Comparison of ENCODE assay signal across 7 cellular contexts in genomic region chr5:104451911-104452310, GRCh38.
DNase-seq lines count a peak whose midpoint lies in the region; ATAC-seq, FAIRE-seq and TF ChIP-seq lines count a peak whose summit lies in the region.
"Not testable (repeated sequence)": the region's sequence is repeated elsewhere in the genome, so short reads cannot be mapped to it uniquely, and the experiment has no call there.

No MANE protein-coding gene starts in this region.

- not testable (repeated sequence) for H3K23ac ChIP-seq in H1 (ENCODE audit: insufficient read length)

- POLR2A ChIA-PET in H1 (lab: Charles Lee; ENCODE audit: partially characterized antibody): not testable (repeated sequence)

- not testable (repeated sequence) for H3K36me3 ChIP-seq in GM23338 (ENCODE audit: insufficient read depth); HUES64 (ENCODE audit: insufficient read depth, low read length); H1 (ENCODE audit: control insufficient read depth in 2 of 4, insufficient read depth in 4 of 4, low read length in 3 of 4); iPS-15b (ENCODE audit: control insufficient read depth, insufficient read depth, low read length)

- FAIRE-seq in H1 (lab: Jason Lieb, UNC): not testable (repeated sequence)

- not testable (repeated sequence) for H2AK5ac ChIP-seq in H1 (ENCODE audit: low read depth, low read length)

- not testable (repeated sequence) for H3K4me1 Mint-ChIP-seq in GM23338; nephron progenitor cell; progenitor cell of endocrine pancreas (ENCODE audit: low read depth)

- not testable (repeated sequence) for TF ChIP-seq RAD21 in H1 (IDR thresholded peaks at IDR 0.05 in 1 of 2, conservative IDR thresholded peaks at IDR 0.05 in 1 of 2; ENCODE audit: low read depth in 2 of 2, low read length in 2 of 2)

- H4K91ac ChIP-seq in H1 (replicated peaks; ENCODE audit: insufficient read length, low read length): not testable (repeated sequence)

- peak overlapping the region; percentile 41 for H3K4me3 ChIP-seq in GM23338
- H3K4me3 ChIP-seq in HUES64 (ENCODE audit: low read length): peak overlapping the region; percentile 32; the same call in 1 of the 2 replicates
- peak overlapping the region in 1 of 4 experiments; percentile 33; a peak in 1 of 8 replicates for H3K4me3 ChIP-seq in H1 (ENCODE audit: extremely low read depth in 1 of 4, insufficient read depth in 2 of 4, low read depth in 3 of 4, low read length in 4 of 4)
- H3K4me3 ChIP-seq in iPS-15b (ENCODE audit: low read depth, low read length): peak overlapping the region; percentile 56

- H3K4me3 Mint-ChIP-seq in GM23338: not testable (repeated sequence)
- H3K4me3 Mint-ChIP-seq in nephron progenitor cell: peak overlapping the region; percentile 69
- peak overlapping the region; percentile 96 for H3K4me3 Mint-ChIP-seq in progenitor cell of endocrine pancreas (ENCODE audit: low read depth)

- peak; percentile 7 for DNase-seq in GM23338 (ENCODE audit: low spot score)
- DNase-seq in RPMI8226: peak; percentile 72
- DNase-seq in H1 (ENCODE audit: low read depth in 1 of 2, low spot score in 2 of 2): peak in 1 of 2 experiments; percentile 45
- DNase-seq in nephron progenitor cell; progenitor cell of endocrine pancreas (ENCODE audit: low spot score, unreplicated experiment): not testable (repeated sequence)

- H3K9ac ChIP-seq in HUES64 (ENCODE audit: low read depth, low read length): peak overlapping the region; percentile 36; the same call in 1 of the 2 replicates
- peak overlapping the region in 1 of 4 experiments; percentile 48; a peak in 1 of 7 replicates for H3K9ac ChIP-seq in H1 (replicated peaks in 1 of 4; ENCODE audit: extremely low read depth in 1 of 4, low read depth in 3 of 4, low read length in 3 of 4)
- H3K9ac ChIP-seq in iPS-15b (ENCODE audit: low read depth, low read length): peak overlapping the region; percentile 82

- not testable (repeated sequence) for TF ChIP-seq EP300 in H1 (IDR thresholded peaks at IDR 0.05; ENCODE audit: borderline replicate concordance in 1 of 2, low read depth in 2 of 2, low read length in 2 of 2)

- H4K8ac ChIP-seq in H1 (ENCODE audit: extremely low read depth, insufficient read depth, low read length): peak overlapping the region; percentile 79; the same call in 1 of the 2 replicates

- not testable (repeated sequence) for H3K18ac ChIP-seq in H1 (ENCODE audit: extremely low read depth, low read length)

- not testable (repeated sequence) for H4K20me1 ChIP-seq in GM23338 (replicated peaks; ENCODE audit: insufficient read depth); H1 (replicated peaks in 1 of 2; ENCODE audit: control insufficient read depth in 1 of 2, insufficient read depth in 2 of 2, low read length in 2 of 2)

- not testable (repeated sequence) for H3K79me1 ChIP-seq in H1 (ENCODE audit: low read depth, low read length)

- H3K56ac ChIP-seq in H1 (replicated peaks; ENCODE audit: insufficient read length, low read depth, low read length): not testable (repeated sequence)

- not testable (repeated sequence) for H3K4me1 ChIP-seq in GM23338 (ENCODE audit: insufficient read depth); HUES64 (ENCODE audit: insufficient read depth, low read length); H1 (replicated peaks in 1 of 4; ENCODE audit: control insufficient read depth in 3 of 4, insufficient read depth in 4 of 4, low read length in 3 of 4); iPS-15b (ENCODE audit: control insufficient read depth, insufficient read depth, low read length)

- H3K23me2 ChIP-seq in H1 (ENCODE audit: low read depth, low read length): not testable (repeated sequence)

- peak overlapping the region; percentile 60; the same call in 1 of the 2 replicates for H2BK5ac ChIP-seq in H1 (ENCODE audit: low read depth, low read length)

- CTCF ChIA-PET in H1 (lab: Charles Lee; ENCODE audit: partially characterized antibody): not testable (repeated sequence)

- WGBS in HUES64: 93% methylated on average over 27 of the region's 28 CpGs
- 88% methylated on average over 27 of the region's 28 CpGs; no CpG with 5 or more reads in 1 of the 2 experiments for WGBS in H1 (ENCODE audit: extremely low coverage in 1 of 2, insufficient coverage in 1 of 2, insufficient read length in 1 of 2, insufficient replicate concordance in 2 of 2, low coverage in 1 of 2, low lambda C conversion rate in 2 of 2, missing lambda C conversion rate in 1 of 2), 2 experiments

- H3K27ac Mint-ChIP-seq in GM23338 (peak overlapping the region; percentile 84), progenitor cell of endocrine pancreas (peak overlapping the region; percentile 100)
- not testable (repeated sequence) for H3K27ac Mint-ChIP-seq in nephron progenitor cell

- TF ChIP-seq POLR2A in H1 (IDR thresholded peaks at IDR 0.05; ENCODE audit: control extremely low read depth in 1 of 2, low read depth in 2 of 2, low read length in 2 of 2): not testable (repeated sequence)

- not testable (repeated sequence) for H3K4ac ChIP-seq in H1 (replicated peaks; ENCODE audit: insufficient read length, low read depth, low read length)

- not testable (repeated sequence) for H3F3A ChIP-seq in GM23338 (replicated peaks; ENCODE audit: low read depth)

- H3K79me2 ChIP-seq in GM23338 (replicated peaks; ENCODE audit: insufficient read depth); H1 (ENCODE audit: control insufficient read depth in 1 of 2, insufficient read depth in 2 of 2, low read length in 2 of 2): not testable (repeated sequence)

- H2BK20ac ChIP-seq in H1 (ENCODE audit: low read length): not testable (repeated sequence)

- H2BK12ac ChIP-seq in H1 (ENCODE audit: low read depth, low read length): not testable (repeated sequence)

- H3K36me3 Mint-ChIP-seq in GM23338 (ENCODE audit: low read depth); nephron progenitor cell (ENCODE audit: low read depth); progenitor cell of endocrine pancreas (ENCODE audit: insufficient read depth): not testable (repeated sequence)

- peak overlapping the region; percentile 57; the same call in 1 of the 2 replicates for H2AFZ ChIP-seq in GM23338
- H2AFZ ChIP-seq in H1 (ENCODE audit: low read length): peak overlapping the region; percentile 77; the same call in 1 of the 2 replicates

- H3K27me3 Mint-ChIP-seq in GM23338 (ENCODE audit: insufficient read depth, low read depth, poor library complexity); nephron progenitor cell (ENCODE audit: low read depth, poor library complexity); progenitor cell of endocrine pancreas: not testable (repeated sequence)

- H2BK120ac ChIP-seq in H1 (replicated peaks; ENCODE audit: low read depth, low read length): not testable (repeated sequence)

- not testable (repeated sequence) for H3K9me3 ChIP-seq in HUES64 (ENCODE audit: insufficient read depth, low read depth, low read length); H1 (ENCODE audit: insufficient read depth in 2 of 2, low read depth in 1 of 2, low read length in 1 of 2); iPS-15b (ENCODE audit: control insufficient read depth, insufficient read depth, low read length)

- not testable (repeated sequence) for H3K9me2 ChIP-seq in GM23338 (ENCODE audit: insufficient read depth)

- H3K27ac ChIP-seq in GM23338 (ENCODE audit: low read depth): peak overlapping the region; percentile 13; the same call in 1 of the 2 replicates
- H3K27ac ChIP-seq in HUES64 (ENCODE audit: low read depth, low read length); H1 (ENCODE audit: low read depth, low read length): not testable (repeated sequence)

- H3K9me3 Mint-ChIP-seq in GM23338; progenitor cell of endocrine pancreas (ENCODE audit: low read depth): not testable (repeated sequence)
- H3K9me3 Mint-ChIP-seq in nephron progenitor cell: peaks cover 23% of the 10 kb centered on the region

- peak overlapping the region; percentile 58; the same call in 1 of the 2 replicates for H3K4me2 ChIP-seq in GM23338
- peak overlapping the region in 1 of 2 experiments; percentile 22; a peak in 1 of 4 replicates for H3K4me2 ChIP-seq in H1 (ENCODE audit: insufficient read depth in 1 of 2, low read depth in 2 of 2, low read length in 2 of 2)

- not testable (repeated sequence) for H3K27me3 ChIP-seq in GM23338 (ENCODE audit: insufficient read depth); HUES64 (ENCODE audit: insufficient read depth, low read length); H1 (replicated peaks in 1 of 4; ENCODE audit: control insufficient read depth in 3 of 4, extremely low read depth in 1 of 4, insufficient read depth in 3 of 4, low read length in 3 of 4); iPS-15b (ENCODE audit: control insufficient read depth, insufficient read depth, low read length)

- not testable (repeated sequence) for H4K5ac ChIP-seq in H1 (ENCODE audit: insufficient read length, low read depth, low read length)

- ATAC-seq in GM23338: not testable (repeated sequence)

- not testable (repeated sequence) for H3K14ac ChIP-seq in H1 (ENCODE audit: insufficient read length)

- not testable (repeated sequence) for TF ChIP-seq CTCF in GM23338 (conservative IDR thresholded peaks at IDR 0.05; ENCODE audit: low read depth in 2 of 2); H1 (IDR thresholded peaks at IDR 0.05; ENCODE audit: control extremely low read depth in 1 of 3, insufficient read depth in 1 of 3, low read depth in 1 of 3, low read length in 3 of 3); nephron progenitor cell (IDR thresholded peaks at IDR 0.05); progenitor cell of endocrine pancreas (IDR thresholded peaks at IDR 0.05; ENCODE audit: unreplicated experiment)

- H2BK15ac ChIP-seq in H1 (ENCODE audit: low read length): not testable (repeated sequence)

TF ChIP-seq in GM23338, 12 proteins besides CTCF, POLR2A, EP300 and RAD21:
- TF ChIP-seq POLR2AphosphoS5 (IDR thresholded peaks at IDR 0.05; ENCODE audit: low read depth): peak; percentile 35; the same call in 1 of the 2 replicates
